Comparison of ENCODE assay signal across 18 cellular contexts in the genomic region with DNA sequence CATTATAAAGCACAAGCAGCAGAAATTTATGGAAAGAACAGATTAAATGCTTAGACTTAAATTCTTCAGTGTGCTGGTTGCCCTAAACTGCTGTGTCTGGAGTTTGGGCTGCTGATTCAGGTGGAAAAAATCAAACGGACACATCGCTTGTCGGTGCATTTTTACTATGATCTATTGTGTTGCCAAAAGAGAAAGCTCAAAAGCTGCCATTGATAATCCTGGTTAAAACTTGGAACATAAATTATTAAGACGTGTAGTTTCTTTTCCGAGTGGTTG.
DNase-seq lines count a peak whose midpoint lies in the region; ATAC-seq and TF ChIP-seq lines count a peak whose summit lies in the region.
"Had no signal": no experiment of that assay in that cellular context is flagged by ENCODE, and none has a peak within 500 bp of the region (broad histone marks: within the 10 kb centered on the region; RNA-seq: fewer than 3 reads in every experiment).

No MANE protein-coding gene starts in this region.

- no peak for TF ChIP-seq CTCF in right atrium auricular region (IDR thresholded peaks at IDR 0.05)
- no peak for TF ChIP-seq CTCF in fibroblast of lung (conservative IDR thresholded peaks at IDR 0.05 in 1 of 2, IDR thresholded peaks at IDR 0.05 in 1 of 2; ENCODE audit: low read depth in 1 of 2, low read length in 2 of 2)
- no peak for TF ChIP-seq CTCF in parathyroid adenoma (IDR thresholded peaks at IDR 0.05)
- TF ChIP-seq CTCF in uterus (IDR thresholded peaks at IDR 0.05) = no peak

- H2AFZ ChIP-seq in fibroblast of lung (ENCODE audit: low read length) (no peak overlapping the region), parathyroid adenoma (peak overlapping the region; percentile 90)
- H2AFZ ChIP-seq: PC-9 had no signal

- H3K4me3 ChIP-seq in right atrium auricular region (peak overlapping the region; percentile 18 to 28), fibroblast of lung (replicated peaks in 1 of 4; ENCODE audit: control extremely low read depth in 1 of 4, insufficient read depth in 1 of 4, low read depth in 3 of 4, low read length in 4 of 4) (peak overlapping the region in 3 of 4 experiments; percentile 2 to 53 (median 43)), parathyroid adenoma (ENCODE audit: low read depth, low read length) (peak overlapping the region; percentile 43), uterus (peak overlapping the region; percentile 18 to 29)
- H3K4me3 ChIP-seq: A549, PC-9 had no signal

- H3K4me1 ChIP-seq in right atrium auricular region = peaks cover 0 to 13% of the 10 kb centered on the region in 2 donors
- H3K4me1 ChIP-seq in fibroblast of lung (ENCODE audit: control insufficient read depth, extremely low read depth, insufficient read depth, low read length) = no peaks in the 10 kb centered on the region
- peaks cover 22% of the 10 kb centered on the region for H3K4me1 ChIP-seq in parathyroid adenoma
- peaks cover 0 to 5% of the 10 kb centered on the region in 2 donors for H3K4me1 ChIP-seq in uterus
- H3K4me1 ChIP-seq: A549 had no signal

- H3K9ac ChIP-seq in fibroblast of lung (ENCODE audit: insufficient read depth, low read length) (no peak overlapping the region), parathyroid adenoma (no peak overlapping the region)
- H3K9ac ChIP-seq: KMS-11 had no signal

- no peak overlapping the region for H3K27ac ChIP-seq in right atrium auricular region
- no peak overlapping the region for H3K27ac ChIP-seq in fibroblast of lung (ENCODE audit: insufficient read depth, low read length)
- H3K27ac ChIP-seq in parathyroid adenoma = peak overlapping the region; percentile 94
- peak overlapping the region; percentile 37 to 52 for H3K27ac ChIP-seq in uterus
- H3K27ac ChIP-seq: A549, KMS-11, PC-9 had no signal

- H3K27me3 ChIP-seq in right atrium auricular region = no peaks in the 10 kb centered on the region
- no peaks in the 10 kb centered on the region for H3K27me3 ChIP-seq in fibroblast of lung (ENCODE audit: control insufficient read depth, insufficient read depth, low read length)
- no peaks in the 10 kb centered on the region for H3K27me3 ChIP-seq in parathyroid adenoma (ENCODE audit: control insufficient read depth, insufficient read depth, low read length)
- H3K27me3 ChIP-seq in uterus = no peaks in the 10 kb centered on the region

- H3K36me3 ChIP-seq in right atrium auricular region (no peaks in the 10 kb centered on the region), fibroblast of lung (ENCODE audit: control insufficient read depth, insufficient read depth, low read length) (no peaks in the 10 kb centered on the region), parathyroid adenoma (ENCODE audit: control insufficient read depth, insufficient read depth, low read length) (no peaks in the 10 kb centered on the region), uterus (no peaks in the 10 kb centered on the region)

- H4K20me1 ChIP-seq in fibroblast of lung (ENCODE audit: control insufficient read depth, extremely low read depth, insufficient read depth, low read length) = no peaks in the 10 kb centered on the region

- no peak for ATAC-seq in left cardiac atrium
- ATAC-seq in activated CD4-positive, CD25-positive, alpha-beta regulatory T cell treated with anti-CD3 and anti-CD28 coated beads, Interleukin-2, amount 50 U/mL, for 24 hours = no peak
- ATAC-seq: A549; effector memory CD8-positive, alpha-beta T cell; SK-N-SH treated with all-trans-retinoic acid at 6 μM for 48 hours had no signal

- in situ Hi-C loops in KBM-7 (cut with MboI; ENCODE audit: low pct_unique_long_range_greater_than_20kb, low sequenced_read_pairs) = no loop called here

- DNase-seq in right atrium auricular region (ENCODE audit: low spot score) = no peak
- DNase-seq in left cardiac atrium = no peak
- no peak for DNase-seq in fibroblast of lung (ENCODE audit: low read depth in 2 of 2)
- no peak for DNase-seq in uterus
- no peak for DNase-seq in KBM-7
- no peak for DNase-seq in NCI-H2171 (lab: John Stamatoyannopoulos, UW)
- DNase-seq: activated CD4-positive, alpha-beta T cell treated with anti-CD3 and anti-CD28 coated beads, Interleukin-2, amount 50 U/mL, for 4 hours; activated naive CD8-positive, alpha-beta T cell treated with anti-CD3 and anti-CD28 coated beads, Interleukin-2, amount 10 ng/mL, durations not matched to agents 7 days and 5 days; activated T-cell treated with anti-CD3 and anti-CD28 coated beads, Interleukin-2, amount 50 U/mL, for 24 hours; central memory CD4-positive, alpha-beta T cell; effector memory CD8-positive, alpha-beta T cell; NCI-H1092; PC-9 had no signal

- H3K9me3 ChIP-seq in right atrium auricular region = no peaks in the 10 kb centered on the region
- H3K9me3 ChIP-seq in fibroblast of lung (ENCODE audit: control insufficient read depth, insufficient read depth, low read depth, low read length) = no peaks in the 10 kb centered on the region
- H3K9me3 ChIP-seq in parathyroid adenoma (ENCODE audit: control insufficient read depth, low read length) = no peaks in the 10 kb centered on the region
- H3K9me3 ChIP-seq in uterus = no peaks in the 10 kb centered on the region
- H3K9me3 ChIP-seq: A549 had no signal

- H3K4me2 ChIP-seq in fibroblast of lung (ENCODE audit: extremely low read depth, insufficient read depth, low read length) = peak overlapping the region; percentile 80
- peak overlapping the region; percentile 77 for H3K4me2 ChIP-seq in parathyroid adenoma (ENCODE audit: low read length)
- H3K4me2 ChIP-seq: A549, KMS-11, PC-9 had no signal

- intact Hi-C loops in left cardiac atrium (cut with DNase I) (no loop called here), uterus (cut with DNase I; ENCODE audit: low total_unique reads) (no loop called here)

- no peak for TF ChIP-seq POLR2A in uterus (IDR thresholded peaks at IDR 0.05)

- H3K79me2 ChIP-seq in fibroblast of lung (ENCODE audit: control insufficient read depth, insufficient read depth, low read length) = no peaks in the 10 kb centered on the region
- H3K79me2 ChIP-seq in parathyroid adenoma = no peaks in the 10 kb centered on the region

Comparison
In these comparisons a context has a peak if more than half of its experiments do, and no peak if none do; other contexts are left out.
1. H3K27ac ChIP-seq: peak in parathyroid adenoma (single experiment) and uterus (2 of 2); none in right atrium auricular region (0 of 2) and fibroblast of lung (single experiment).
2. Peak in every context shown above with its lines, with median percentiles within 50 percentile points of each other: H3K4me3 ChIP-seq.